16 cellular contexts compared by ENCODE assay signal in genomic region chr16:66958857-66959644, GRCh38.
"Had no signal": no experiment of that assay in that cellular context is flagged by ENCODE, and none has a peak within 500 bp of the region (broad histone marks: within the 10 kb centered on the region; RNA-seq: fewer than 3 reads in every experiment).

No MANE protein-coding gene starts in this region.

- H3K36me3 Mint-ChIP-seq: activated naive CD8-positive, alpha-beta T cell treated with anti-CD3 and anti-CD28 coated beads, Interleukin-2, amount 10 ng/mL, durations not matched to agents 7 days and 5 days had no signal

- H3K27me3 ChIP-seq: breast epithelium, left lung, vagina had no signal

- H3K4me1 ChIP-seq: breast epithelium had no signal

- H3K27ac Mint-ChIP-seq: activated naive CD8-positive, alpha-beta T cell treated with anti-CD3 and anti-CD28 coated beads, Interleukin-2, amount 10 ng/mL, durations not matched to agents 7 days and 5 days; nephron had no signal

- H3K27ac ChIP-seq: breast epithelium, heart right ventricle, thoracic aorta, vagina had no signal

- H3K9me3 ChIP-seq: breast epithelium, heart right ventricle, left lung, thoracic aorta, vagina had no signal

- H3K36me3 ChIP-seq: breast epithelium, heart right ventricle, left lung, thoracic aorta, vagina had no signal

- DNase-seq: activated gamma-delta T cell; activated naive CD8-positive, alpha-beta T cell treated with anti-CD3 and anti-CD28 coated beads, Interleukin-2, amount 10 ng/mL, durations not matched to agents 7 days and 5 days; activated T-cell treated with anti-CD3 and anti-CD28 coated beads, Interleukin-2, amount 50 U/mL, for 1 hour; effector CD4-positive, alpha-beta T cell; foreskin melanocyte; heart right ventricle; islet precursor cell; left lung; stimulated activated CD4-positive, alpha-beta T cell treated with anti-CD3 and anti-CD28 coated beads, Interleukin-4, amount 100 ng/mL, for 1 hour; stimulated activated CD8-positive, alpha-beta memory T cell treated with anti-CD3 and anti-CD28 coated beads, Interleukin-4, amount 100 ng/mL, for 48 hours; stimulated activated naive CD8-positive, alpha-beta T cell treated with anti-CD3 and anti-CD28 coated beads, Interleukin-15, amount 100 ng/mL, for 72 hours; T1000 had no signal

- H3K4me3 Mint-ChIP-seq: activated naive CD8-positive, alpha-beta T cell treated with anti-CD3 and anti-CD28 coated beads, Interleukin-2, amount 10 ng/mL, durations not matched to agents 7 days and 5 days; nephron; stimulated activated naive CD8-positive, alpha-beta T cell treated with anti-CD3 and anti-CD28 coated beads, Interleukin-15, amount 100 ng/mL, for 72 hours had no signal

- ATAC-seq: stimulated activated naive CD8-positive, alpha-beta T cell treated with anti-CD3 and anti-CD28 coated beads, Interleukin-15, amount 100 ng/mL, for 72 hours had no signal

- H3K9me3 Mint-ChIP-seq: activated naive CD8-positive, alpha-beta T cell treated with anti-CD3 and anti-CD28 coated beads, Interleukin-2, amount 10 ng/mL, durations not matched to agents 7 days and 5 days; nephron; stimulated activated naive CD8-positive, alpha-beta T cell treated with anti-CD3 and anti-CD28 coated beads, Interleukin-15, amount 100 ng/mL, for 72 hours had no signal

- H3K4me3 ChIP-seq: breast epithelium, heart right ventricle, left lung, thoracic aorta, vagina had no signal
